In the genomic region with DNA sequence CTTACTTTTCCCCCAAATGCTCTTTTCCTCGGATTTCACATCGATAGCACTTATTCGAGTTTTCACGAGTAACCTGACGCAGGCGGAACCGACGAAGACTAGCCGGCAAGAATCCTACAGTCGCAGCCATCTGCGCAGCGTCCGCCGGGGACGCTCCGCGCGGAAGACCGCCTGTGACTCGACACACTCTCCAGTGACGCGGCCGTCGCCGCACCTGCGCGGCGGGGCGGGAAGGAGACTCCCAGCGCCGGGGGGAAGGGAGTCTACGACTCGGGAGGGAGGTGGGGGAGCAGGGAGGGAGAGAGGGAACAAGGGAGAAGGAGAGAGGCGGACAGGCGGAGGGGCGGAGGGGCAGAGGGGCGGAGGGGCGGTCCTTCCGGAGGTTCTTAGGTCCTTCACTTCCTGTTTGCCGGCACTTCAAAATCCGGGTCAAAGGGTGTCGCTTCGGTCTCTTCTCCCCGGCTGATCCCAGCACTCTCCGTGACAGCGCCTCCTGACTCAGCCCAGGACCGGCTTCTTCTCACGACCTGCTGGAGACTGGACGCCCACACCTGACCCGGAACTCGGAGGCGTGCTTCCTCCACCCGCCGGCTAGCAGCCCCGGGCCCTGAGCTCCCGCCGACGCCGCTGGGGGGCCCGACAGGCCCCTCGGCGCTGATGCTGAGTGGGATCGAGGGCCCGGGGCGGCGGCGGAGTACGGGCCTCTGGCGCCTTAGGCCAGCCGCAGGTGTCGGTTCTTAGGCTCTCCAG, we compare ENCODE assay signal across 9 cellular contexts. TPM values are rescaled to one million over a fixed set of nuclear protein-coding genes. Genes with fewer than 3 reads are reported as not detected.
DNase-seq lines count a peak whose midpoint lies in the region; ATAC-seq, FAIRE-seq and TF ChIP-seq lines count a peak whose summit lies in the region.
"Had no signal": no experiment of that assay in that cellular context is flagged by ENCODE, and none has a peak within 500 bp of the region (broad histone marks: within the 10 kb centered on the region; RNA-seq: fewer than 3 reads in every experiment).

TSS of gene USP38 (plus strand) at position 415 of the 750 bp plus-strand sequence. CDS start 534 bp downstream, outside the sequence.

- peaks cover 4 to 16% of the 10 kb centered on the region in 2 donors for H3K4me1 ChIP-seq in kidney (ENCODE audit: control insufficient read depth in 1 of 2, insufficient read depth in 1 of 2, low read depth in 1 of 2, low read length in 2 of 2)

- peak within 1 kb of the TSS; percentile 82 for H3K4me3 ChIP-seq in AG10803 (ENCODE audit: low read length)
- peak within 1 kb of the TSS; percentile 94 to 96 for H3K4me3 ChIP-seq in kidney (ENCODE audit: low read length in 2 of 2)

- intact Hi-C loops in kidney (cut with DNase I), result no loop called here

- H3K9ac ChIP-seq in kidney (ENCODE audit: low read length in 2 of 2), result peak within 1 kb of the TSS; percentile 87 to 94

- TF ChIP-seq CTCF in AG10803 (conservative IDR thresholded peaks at IDR 0.05; ENCODE audit: low read length) (no peak), kidney (IDR thresholded peaks at IDR 0.05; ENCODE audit: borderline replicate concordance, extremely low read depth, insufficient read depth) (peak; percentile 4)

- no peak for FAIRE-seq in kidney (lab: Jason Lieb, UNC)
- FAIRE-seq: endometrium had no signal

- no peaks in the 10 kb centered on the region for H3K36me3 ChIP-seq in kidney (ENCODE audit: control insufficient read depth in 1 of 2, insufficient read depth in 2 of 2, low read length in 2 of 2)

- peak within 1 kb of the TSS; percentile 86 to 88 for H3K27ac ChIP-seq in kidney (ENCODE audit: low read depth in 2 of 2, low read length in 2 of 2)

- peak; percentile 69 for ATAC-seq in GM19025 (IDR thresholded peaks at IDR 0.05; ENCODE audit: low read depth, unreplicated experiment)
- ATAC-seq in HG03342 (IDR thresholded peaks at IDR 0.05; ENCODE audit: unreplicated experiment), result peak; percentile 73

- H3K9me3 ChIP-seq in kidney (ENCODE audit: control insufficient read depth in 1 of 2, low read length in 2 of 2), result no peaks in the 10 kb centered on the region

- peak; percentile 91 for DNase-seq in AG10803 (ENCODE audit: low read depth)
- DNase-seq in NCI-H446 (lab: John Stamatoyannopoulos, UW), result peak; percentile 82 to 91
- peak; percentile 80 for DNase-seq in activated CD4-positive, CD25-positive, alpha-beta regulatory T cell treated with anti-CD3 and anti-CD28 coated beads, Interleukin-2, amount 50 U/mL, for 72 hours
- DNase-seq in cerebellar nuclear complex (lab: John Stamatoyannopoulos, UW), result peak; percentile 58 to 65
- DNase-seq in kidney, result peak; percentile 97
- peak; percentile 93 for DNase-seq in stimulated activated CD4-positive, alpha-beta T cell treated with anti-CD3 and anti-CD28 coated beads, Interleukin-15, amount 100 ng/mL, for 24 hours

RNA-seq across cellular contexts. Expression of gene USP38, which starts in this region (rescaled TPM):
- 21.9 TPM for total RNA-seq in kidney
- 5.2 TPM for polyA plus RNA-seq in kidney (ENCODE audit: insufficient read depth, low read depth, low replicate concordance)

Comparison
In these comparisons a context has a peak if more than half of its experiments do, and no peak if none do; other contexts are left out.
1. Peak in every context shown above with its lines: DNase-seq, ATAC-seq, H3K4me3 ChIP-seq and H3K27ac ChIP-seq.